28 cellular contexts compared by ENCODE assay signal in the genomic region with DNA sequence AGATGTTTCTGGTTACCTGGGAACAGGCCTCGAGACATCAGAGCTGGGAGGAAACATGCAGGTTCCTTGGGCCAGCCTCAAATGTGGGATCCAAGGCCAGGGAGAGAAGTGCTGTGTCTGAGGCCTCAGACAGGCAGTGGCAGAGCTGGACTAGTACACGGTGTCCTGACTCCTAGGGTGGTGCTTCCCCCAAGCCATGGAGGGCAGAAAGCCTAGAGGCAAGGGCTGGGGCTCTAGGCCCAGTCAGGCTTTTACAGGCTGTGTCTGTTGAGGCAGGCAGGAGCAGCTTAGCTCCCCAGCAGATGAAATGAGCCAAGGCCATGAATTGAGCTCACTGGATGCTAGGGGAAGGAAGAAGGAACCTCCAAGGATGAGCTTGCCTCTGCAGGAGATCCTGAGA. TPM values are rescaled to one million over a fixed set of nuclear protein-coding genes. Genes with fewer than 3 reads are reported as not detected.
A peak's percentile ranks its signal among the peaks of the same experiment; 100 is the strongest.
DNase-seq lines count a peak whose midpoint lies in the region; ATAC-seq and TF ChIP-seq lines count a peak whose summit lies in the region.
"Had no signal": no experiment of that assay in that cellular context is flagged by ENCODE, and none has a peak within 500 bp of the region (broad histone marks: within the 10 kb centered on the region; RNA-seq: fewer than 3 reads in every experiment).

No MANE protein-coding gene starts in this region.

- H3K27me3 ChIP-seq in uterus, result no peaks in the 10 kb centered on the region
- H3K27me3 ChIP-seq: right lobe of liver, SJCRH30 had no signal

- TF ChIP-seq POLR2A in uterus (IDR thresholded peaks at IDR 0.05), result no peak

- intact Hi-C loops in posterior vena cava (cut with DNase I), result loop anchor here in 1 of 2 donors (10.0 kb wide), 1 partner anchor 430 kb away; no protein-coding TSS in a partner anchor
- intact Hi-C loops in uterus (cut with DNase I; ENCODE audit: low total_unique reads), result no loop called here
- intact Hi-C loops in activated CD4-positive, alpha-beta memory T cell treated with anti-CD3 and anti-CD28 coated beads for 36 hours (cut with micrococcal nuclease), result no loop called here

- TF ChIP-seq CTCF in uterus (IDR thresholded peaks at IDR 0.05), result no peak

- H3K4me1 Mint-ChIP-seq in activated CD4-positive, alpha-beta memory T cell treated with anti-CD3 and anti-CD28 coated beads for 36 hours (ENCODE audit: low read depth), result peaks cover 2% of the 10 kb centered on the region
- H3K4me1 Mint-ChIP-seq in stimulated activated effector memory CD8-positive, alpha-beta T cell treated with anti-CD3 and anti-CD28 coated beads, Interleukin-12 subunit alpha, Interleukin-12 subunit beta, amount 100 ng/mL, for 72 hours, result no peaks in the 10 kb centered on the region
- H3K4me1 Mint-ChIP-seq: CD14-positive monocyte, IgD-negative memory B cell, immature natural killer cell, memory B cell, WTC11 had no signal

- H3K27ac ChIP-seq in uterus, result no peak overlapping the region
- H3K27ac ChIP-seq: epithelial cell of prostate, right lobe of liver had no signal

- no peak overlapping the region for H3K4me3 ChIP-seq in uterus
- H3K4me3 ChIP-seq: right lobe of liver, SJCRH30 had no signal

- no peaks in the 10 kb centered on the region for H3K9me3 ChIP-seq in uterus
- H3K9me3 ChIP-seq: Caco-2, right lobe of liver, SJCRH30 had no signal

- no peaks in the 10 kb centered on the region for H3K36me3 ChIP-seq in uterus
- H3K36me3 ChIP-seq: right lobe of liver, SJCRH30 had no signal

- no peaks in the 10 kb centered on the region for H3K4me1 ChIP-seq in uterus
- H3K4me1 ChIP-seq: Caco-2, right lobe of liver had no signal

- H3K36me3 Mint-ChIP-seq in activated CD4-positive, alpha-beta memory T cell treated with anti-CD3 and anti-CD28 coated beads for 36 hours, result no peaks in the 10 kb centered on the region
- no peaks in the 10 kb centered on the region for H3K36me3 Mint-ChIP-seq in stimulated activated effector memory CD8-positive, alpha-beta T cell treated with anti-CD3 and anti-CD28 coated beads, Interleukin-12 subunit alpha, Interleukin-12 subunit beta, amount 100 ng/mL, for 72 hours
- H3K36me3 Mint-ChIP-seq: activated naive CD8-positive, alpha-beta T cell; CD14-positive monocyte; IgD-negative memory B cell; immature natural killer cell; memory B cell; WTC11 had no signal

- DNase-seq in activated effector memory CD4-positive, alpha-beta T cell treated with anti-CD3 and anti-CD28 coated beads, Interleukin-2, amount 50 U/mL, for 16 hours, result peak; percentile 49
- DNase-seq in activated effector memory CD4-positive, alpha-beta T cell treated with Interleukin-2 at 50 U/mL for 16 hours, result no peak
- peak; percentile 52 for DNase-seq in islet precursor cell
- peak; percentile 24 for DNase-seq in posterior vena cava (ENCODE audit: low spot score)
- peak; percentile 9 to 11 for DNase-seq in uterus
- no peak for DNase-seq in activated CD4-positive, alpha-beta memory T cell treated with anti-CD3 and anti-CD28 coated beads for 36 hours
- DNase-seq in stimulated activated naive CD8-positive, alpha-beta T cell treated with anti-CD3 and anti-CD28 coated beads, Interleukin-15, Interleukin-2, amounts not matched to agents 100 U/mL and 50 U/mL, for 24 hours, result no peak
- DNase-seq in stimulated activated effector memory CD8-positive, alpha-beta T cell treated with anti-CD3 and anti-CD28 coated beads, Interleukin-12 subunit alpha, Interleukin-12 subunit beta, amount 100 ng/mL, for 72 hours (ENCODE audit: low spot score in 2 of 2), result no peak
- DNase-seq: Caco-2; DMS53; effector CD4-positive, alpha-beta T cell; hypothalamus; immature natural killer cell; NCI-H1048; NCI-H1694 treated with DMSO at 0.1 percent for 48 hours; NCI-H446 treated with DMSO at 0.1 percent for 48 hours; stimulated activated CD4-positive, alpha-beta T cell treated with anti-CD3 and anti-CD28 coated beads, Interleukin-12 subunit alpha, Interleukin-12 subunit beta, amount 100 ng/mL, for 4 hours; stimulated activated CD4-positive, alpha-beta T cell treated with anti-CD3 and anti-CD28 coated beads, Interleukin-2, amount 100 ng/mL, for 48 hours; T1000 had no signal

- H3K27me3 Mint-ChIP-seq in activated CD4-positive, alpha-beta memory T cell treated with anti-CD3 and anti-CD28 coated beads for 36 hours, result no peaks in the 10 kb centered on the region
- H3K27me3 Mint-ChIP-seq: activated naive CD8-positive, alpha-beta T cell had no signal

- H3K4me3 Mint-ChIP-seq in activated CD4-positive, alpha-beta memory T cell treated with anti-CD3 and anti-CD28 coated beads for 36 hours, result no peak overlapping the region
- H3K4me3 Mint-ChIP-seq in stimulated activated effector memory CD8-positive, alpha-beta T cell treated with anti-CD3 and anti-CD28 coated beads, Interleukin-12 subunit alpha, Interleukin-12 subunit beta, amount 100 ng/mL, for 72 hours, result no peak overlapping the region
- H3K4me3 Mint-ChIP-seq: activated naive CD8-positive, alpha-beta T cell; CD14-positive monocyte; IgD-negative memory B cell; immature natural killer cell; memory B cell; WTC11 had no signal

- POLR2A ChIA-PET in activated CD4-positive, alpha-beta memory T cell treated with anti-CD3 and anti-CD28 coated beads for 36 hours (lab: Charles Lee), result no interaction called here

- no peaks in the 10 kb centered on the region for H3K9me3 Mint-ChIP-seq in activated CD4-positive, alpha-beta memory T cell treated with anti-CD3 and anti-CD28 coated beads for 36 hours
- H3K9me3 Mint-ChIP-seq in stimulated activated effector memory CD8-positive, alpha-beta T cell treated with anti-CD3 and anti-CD28 coated beads, Interleukin-12 subunit alpha, Interleukin-12 subunit beta, amount 100 ng/mL, for 72 hours, result no peaks in the 10 kb centered on the region
- H3K9me3 Mint-ChIP-seq: CD14-positive monocyte, IgD-negative memory B cell, immature natural killer cell, memory B cell, WTC11 had no signal

- CTCF ChIA-PET in activated CD4-positive, alpha-beta memory T cell treated with anti-CD3 and anti-CD28 coated beads for 36 hours (lab: Charles Lee), result interaction anchor here (1.4 to 2.4 kb wide), 3 partner anchors 10 to 121 kb away, joined by 4 to 10 read pairs (median 6); no protein-coding TSS in a partner anchor

- H3K27ac Mint-ChIP-seq in activated CD4-positive, alpha-beta memory T cell treated with anti-CD3 and anti-CD28 coated beads for 36 hours, result no peak overlapping the region
- H3K27ac Mint-ChIP-seq in stimulated activated effector memory CD8-positive, alpha-beta T cell treated with anti-CD3 and anti-CD28 coated beads, Interleukin-12 subunit alpha, Interleukin-12 subunit beta, amount 100 ng/mL, for 72 hours, result no peak overlapping the region
- H3K27ac Mint-ChIP-seq: activated naive CD8-positive, alpha-beta T cell; CD14-positive monocyte; IgD-negative memory B cell; memory B cell; progenitor cell of endocrine pancreas; WTC11 had no signal

- no peak for ATAC-seq in stimulated activated naive CD8-positive, alpha-beta T cell treated with anti-CD3 and anti-CD28 coated beads, Interleukin-15, Interleukin-2, amounts not matched to agents 100 U/mL and 50 U/mL, for 24 hours
- no peak for ATAC-seq in stimulated activated effector memory CD8-positive, alpha-beta T cell treated with anti-CD3 and anti-CD28 coated beads, Interleukin-12 subunit alpha, Interleukin-12 subunit beta, amount 100 ng/mL, for 72 hours
- ATAC-seq: right lobe of liver, WTC11 had no signal

RNA-seq across cellular contexts. Expression of gene ITGA11, which starts 57.6 kb away (rescaled TPM):
- 10 to 100 TPM; 23.1 to 62.5 TPM for total RNA-seq in posterior vena cava
- total RNA-seq in uterus, result 100 to 1,000 TPM in 1 of 4 donors, 10 to 100 TPM in 3; 37.3 to 106 (median 61.1) TPM
- under 1 TPM; 0.56 to 0.59 TPM for total RNA-seq in activated CD4-positive, alpha-beta memory T cell treated with anti-CD3 and anti-CD28 coated beads for 36 hours
- total RNA-seq: progenitor cell of endocrine pancreas, SJCRH30 had no signal

Comparison
In these comparisons a context has a peak if more than half of its experiments do, and no peak if none do; other contexts are left out.
1. DNase-seq: peak in activated effector memory CD4-positive, alpha-beta T cell treated with anti-CD3 and anti-CD28 coated beads, Interleukin-2, amount 50 U/mL, for 16 hours (single experiment), islet precursor cell (single experiment), posterior vena cava (single experiment) and uterus (2 of 2); none in activated effector memory CD4-positive, alpha-beta T cell treated with Interleukin-2 at 50 U/mL for 16 hours (single experiment), activated CD4-positive, alpha-beta memory T cell treated with anti-CD3 and anti-CD28 coated beads for 36 hours (single experiment), stimulated activated naive CD8-positive, alpha-beta T cell treated with anti-CD3 and anti-CD28 coated beads, Interleukin-15, Interleukin-2, amounts not matched to agents 100 U/mL and 50 U/mL, for 24 hours (single experiment) and stimulated activated effector memory CD8-positive, alpha-beta T cell treated with anti-CD3 and anti-CD28 coated beads, Interleukin-12 subunit alpha, Interleukin-12 subunit beta, amount 100 ng/mL, for 72 hours (0 of 2).
2. RNA of gene ITGA11, which starts 57.6 kb away (total RNA-seq): 37.3 to 106 TPM in uterus and 23.1 to 62.5 TPM in posterior vena cava; 0.56 to 0.59 TPM in activated CD4-positive, alpha-beta memory T cell treated with anti-CD3 and anti-CD28 coated beads for 36 hours; every median in the first group is over 10 times any median in the second.